ENCODE assay signal across 8 cellular contexts in the genomic region with DNA sequence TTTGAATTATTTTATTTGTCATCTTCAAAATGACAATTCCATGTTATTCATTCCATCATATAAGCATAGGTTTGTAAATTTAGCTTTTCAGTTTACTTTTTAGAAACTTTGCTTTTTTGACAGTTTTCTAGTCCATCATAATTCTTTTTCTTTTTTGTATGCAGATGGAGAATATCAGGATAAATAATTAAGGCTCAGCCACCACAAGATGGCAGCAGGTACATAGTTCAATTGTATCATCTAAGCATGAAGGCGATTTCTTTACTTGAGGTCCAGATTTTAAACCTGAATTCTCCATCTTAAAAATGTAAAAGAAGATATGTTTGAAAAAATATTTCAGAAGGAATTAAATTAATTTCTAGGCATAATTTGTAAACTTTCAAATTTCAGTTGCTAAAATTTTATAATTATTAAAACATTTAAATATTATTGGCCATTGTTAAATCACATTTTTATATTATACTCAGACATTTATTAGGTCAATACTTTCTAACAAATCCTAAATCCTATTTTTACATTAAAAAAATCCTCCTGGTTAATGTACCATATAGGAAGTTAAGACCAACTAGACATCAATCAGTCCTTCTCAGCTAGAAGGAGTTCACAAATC. TPM values are rescaled to one million over a fixed set of nuclear protein-coding genes. Genes with fewer than 3 reads are reported as not detected.
A peak's percentile ranks its signal among the peaks of the same experiment; 100 is the strongest.
DNase-seq lines count a peak whose midpoint lies in the region; ATAC-seq, FAIRE-seq and TF ChIP-seq lines count a peak whose summit lies in the region.

No MANE protein-coding gene starts in this region.

- no peak overlapping the region for H3K27ac ChIP-seq in kidney (ENCODE audit: low read depth in 2 of 2, low read length in 2 of 2)

- no peak overlapping the region for H3K9ac ChIP-seq in kidney (ENCODE audit: low read length in 2 of 2)

- H3K36me3 ChIP-seq in kidney (ENCODE audit: control insufficient read depth in 1 of 2, insufficient read depth in 2 of 2, low read length in 2 of 2), result no peaks in the 10 kb centered on the region

- FAIRE-seq in D721Med (lab: Jason Lieb, UNC) (peak; percentile 77), kidney (lab: Jason Lieb, UNC) (peak; percentile 99)

- intact Hi-C loops in kidney (cut with DNase I), result no loop called here

- ATAC-seq in GM21526 (IDR thresholded peaks at IDR 0.05; ENCODE audit: low FRiP score, unreplicated experiment) (peak; percentile 68), HG03457 (IDR thresholded peaks at IDR 0.05; ENCODE audit: unreplicated experiment) (no peak)

- no peak overlapping the region for H3K4me3 ChIP-seq in kidney (ENCODE audit: low read length in 2 of 2)

- TF ChIP-seq CTCF in D721Med (IDR thresholded peaks at IDR 0.05; ENCODE audit: insufficient read depth, missing control alignments) (peak; percentile 92), kidney (IDR thresholded peaks at IDR 0.05; ENCODE audit: borderline replicate concordance, extremely low read depth, insufficient read depth) (peak; percentile 50)

- H3K9me3 ChIP-seq in kidney (ENCODE audit: control insufficient read depth in 1 of 2, low read length in 2 of 2), result no peaks in the 10 kb centered on the region

- H3K4me1 ChIP-seq in kidney (ENCODE audit: control insufficient read depth in 1 of 2, insufficient read depth in 1 of 2, low read depth in 1 of 2, low read length in 2 of 2), result no peaks in the 10 kb centered on the region

- no peak for DNase-seq in D721Med (ENCODE audit: insufficient read length, low spot score)
- DNase-seq in NCI-H2081 treated with DMSO at 0.1 percent for 48 hours (lab: John Stamatoyannopoulos, UW), result peak; percentile 50
- DNase-seq in amniotic stem cell (lab: John Stamatoyannopoulos, UW), result peak; percentile 43
- no peak for DNase-seq in kidney
- DNase-seq in activated CD8-positive, alpha-beta memory T cell treated with anti-CD3 and anti-CD28 coated beads, Interleukin-2, amount 50 U/mL, for 4 hours, result no peak
- no peak for DNase-seq in NCI-H2029 (lab: John Stamatoyannopoulos, UW)

RNA-seq across cellular contexts. Expression of a gene that starts 15.1 kb away (rescaled TPM):
- total RNA-seq in kidney, result not detected
- not detected for polyA plus RNA-seq in kidney (ENCODE audit: insufficient read depth, low read depth, low replicate concordance)

RNA-seq across cellular contexts. Expression of a gene that starts 45.6 kb away (rescaled TPM):
- total RNA-seq in kidney, result 266 TPM
- polyA plus RNA-seq in kidney (ENCODE audit: insufficient read depth, low read depth, low replicate concordance), result 53.5 TPM

Comparison
In these comparisons a context has a peak if more than half of its experiments do, and no peak if none do; other contexts are left out.
1. DNase-seq: peak in NCI-H2081 treated with DMSO at 0.1 percent for 48 hours (single experiment) and amniotic stem cell (single experiment); none in D721Med (single experiment), kidney (single experiment), activated CD8-positive, alpha-beta memory T cell treated with anti-CD3 and anti-CD28 coated beads, Interleukin-2, amount 50 U/mL, for 4 hours (single experiment) and NCI-H2029 (single experiment).